ENCODE assay signal across 1 cellular context in genomic region chr3:138364356-138365252, GRCh38.
A peak's percentile ranks its signal among the peaks of the same experiment; 100 is the strongest.
TF ChIP-seq lines count a peak whose summit lies in the region.

No MANE protein-coding gene starts in this region.

TF ChIP-seq in K562, 482 proteins besides CTCF, POLR2A, EP300 and RAD21:
- peak; percentile 54 for TF ChIP-seq RBM25 (IDR thresholded peaks at IDR 0.05; ENCODE audit: low read depth, low read length, severe bottlenecking)
- no peak for TF ChIP-seq ZNF398 (CRISPR knock-in tag; IDR thresholded peaks at IDR 0.05)
